In the genomic region with DNA sequence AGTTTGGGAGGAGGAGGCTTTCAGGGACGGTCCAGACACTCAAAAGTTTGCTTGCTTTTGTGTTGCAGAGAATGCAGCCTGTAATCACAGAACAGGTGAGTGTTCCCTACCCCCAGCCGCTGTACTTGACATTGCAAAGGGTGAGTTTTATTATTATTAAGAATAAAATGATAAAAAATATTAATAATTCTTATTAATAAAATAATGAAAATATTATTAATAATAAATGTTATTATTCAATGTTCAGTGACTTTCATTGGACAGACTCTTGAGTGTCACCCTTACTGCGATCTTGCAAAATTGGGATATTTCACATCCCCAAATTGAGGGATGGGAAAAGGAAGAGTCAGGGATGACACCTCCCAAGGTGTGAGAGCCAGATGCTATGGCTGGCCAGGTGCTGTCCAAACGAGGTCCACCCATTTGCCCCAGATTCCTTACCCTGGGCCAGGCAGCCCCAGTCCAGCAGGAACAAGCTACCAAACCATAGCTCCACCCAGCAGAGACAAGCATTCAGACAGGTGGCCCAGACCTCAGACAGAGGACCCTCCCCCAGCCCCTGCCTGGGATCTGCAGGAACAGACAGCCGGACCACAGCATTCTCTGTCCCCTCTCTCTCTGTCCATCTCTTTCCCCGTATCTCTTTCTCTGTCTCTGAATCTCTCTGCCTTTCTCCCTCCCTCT, we compare ENCODE assay signal across 21 cellular contexts. TPM values are rescaled to one million over a fixed set of nuclear protein-coding genes. Genes with fewer than 3 reads are reported as not detected.
DNase-seq lines count a peak whose midpoint lies in the region; ATAC-seq and TF ChIP-seq lines count a peak whose summit lies in the region.
"Had no signal": no experiment of that assay in that cellular context is flagged by ENCODE, and none has a peak within 500 bp of the region (broad histone marks: within the 10 kb centered on the region; RNA-seq: fewer than 3 reads in every experiment).

No MANE protein-coding gene starts in this region.

- no peak overlapping the region for H3K4me2 ChIP-seq in neuronal stem cell (ENCODE audit: insufficient read depth, low read length, poor library complexity, severe bottlenecking)
- H3K4me2 ChIP-seq: BLaER1 had no signal

- no peak overlapping the region for H3K9ac ChIP-seq in neuronal stem cell (ENCODE audit: low read depth, low read length, poor library complexity)
- H3K9ac ChIP-seq: BLaER1 had no signal

- no peak overlapping the region for H2AK5ac ChIP-seq in neuronal stem cell (ENCODE audit: low read depth, low read length)

- H3K9me3 ChIP-seq in neuronal stem cell (replicated peaks in 1 of 2; ENCODE audit: control insufficient read depth in 2 of 2, insufficient read depth in 1 of 2, low read depth in 1 of 2, low read length in 2 of 2) = peaks cover 3% of the 10 kb centered on the region in 2 donors

- no peak for TF ChIP-seq CTCF in CD14-positive monocyte (IDR thresholded peaks at IDR 0.05)
- TF ChIP-seq CTCF in chondrocyte (IDR thresholded peaks at IDR 0.05) = no peak

- H3K27me3 Mint-ChIP-seq in CD14-positive monocyte (ENCODE audit: low read depth in 3 of 3) (peaks cover 3 to 6% (median 5%) of the 10 kb centered on the region in 3 donors), chondrocyte (ENCODE audit: low read depth) (no peaks in the 10 kb centered on the region)

- H3K4me1 Mint-ChIP-seq in CD14-positive monocyte (peaks cover 3% of the 10 kb centered on the region), chondrocyte (ENCODE audit: low read depth) (no peaks in the 10 kb centered on the region)

- H2BK5ac ChIP-seq in neuronal stem cell (ENCODE audit: low read length) = no peak overlapping the region

- H3K4me3 Mint-ChIP-seq in CD14-positive monocyte (no peak overlapping the region), chondrocyte (ENCODE audit: unreplicated experiment) (no peak overlapping the region)
- H3K4me3 Mint-ChIP-seq: CD8-positive, alpha-beta T cell had no signal

- H3K36me3 Mint-ChIP-seq in CD14-positive monocyte (peaks cover 34 to 47% of the 10 kb centered on the region in 2 donors), chondrocyte (ENCODE audit: low read depth) (peaks cover 14% of the 10 kb centered on the region)

- peaks cover 3 to 12% (median 10%) of the 10 kb centered on the region in 7 donors for H3K9me3 Mint-ChIP-seq in CD14-positive monocyte
- H3K9me3 Mint-ChIP-seq in chondrocyte (ENCODE audit: low read depth) = no peaks in the 10 kb centered on the region
- H3K9me3 Mint-ChIP-seq: CD8-positive, alpha-beta T cell had no signal

- WGBS in neuronal stem cell (ENCODE audit: extremely low coverage in 2 of 2, insufficient read length in 2 of 2, insufficient replicate concordance in 1 of 2), 2 donors = no CpG with 5 or more reads among the region's 6 CpGs

- H3K18ac ChIP-seq in neuronal stem cell (ENCODE audit: low read length) = no peak overlapping the region

- no peak overlapping the region for H4K91ac ChIP-seq in neuronal stem cell (ENCODE audit: low read depth, low read length, poor library complexity)

- no peak overlapping the region for H2BK12ac ChIP-seq in neuronal stem cell (ENCODE audit: low read length)

- H4K8ac ChIP-seq in neuronal stem cell (ENCODE audit: low read depth, low read length) = no peak overlapping the region

- H3K27me3 ChIP-seq in H7 (ENCODE audit: control insufficient read depth, insufficient read depth, low read length) (no peaks in the 10 kb centered on the region), neuronal stem cell (ENCODE audit: control insufficient read depth in 3 of 3, insufficient read depth in 3 of 3, low read depth in 1 of 3, low read length in 3 of 3) (no peaks in the 10 kb centered on the region)
- H3K27me3 ChIP-seq: BLaER1 had no signal

- no peak overlapping the region for H2BK15ac ChIP-seq in neuronal stem cell (ENCODE audit: low read length)

- peak overlapping the region in 4 of 7 donors; percentile 18 to 79 (median 58) for H3K27ac Mint-ChIP-seq in CD14-positive monocyte
- no peak overlapping the region for H3K27ac Mint-ChIP-seq in chondrocyte (ENCODE audit: unreplicated experiment)

- peak overlapping the region; percentile 73 for H3K23ac ChIP-seq in neuronal stem cell (ENCODE audit: low read depth, low read length, poor library complexity)

- ATAC-seq in GM18517 (IDR thresholded peaks at IDR 0.05; ENCODE audit: unreplicated experiment) = no peak
- ATAC-seq: CD8-positive, alpha-beta T cell; K562 had no signal

- H2AFZ ChIP-seq in neuronal stem cell (ENCODE audit: low read length) = no peak overlapping the region

- H3K4me3 ChIP-seq in H7 (ENCODE audit: insufficient read depth, low read depth, low read length) (no peak overlapping the region), neuronal stem cell (ENCODE audit: low read length in 2 of 2) (no peak overlapping the region)
- H3K4me3 ChIP-seq: BLaER1, K562 had no signal

- H3K79me1 ChIP-seq in neuronal stem cell (ENCODE audit: low read depth, low read length) = no peaks in the 10 kb centered on the region

- H3K4me1 ChIP-seq in neuronal stem cell (ENCODE audit: control insufficient read depth in 2 of 2, insufficient read depth in 1 of 2, low read depth in 1 of 2, low read length in 2 of 2) = peaks cover 5 to 7% of the 10 kb centered on the region in 2 donors

- no peak overlapping the region for H3K4ac ChIP-seq in neuronal stem cell (ENCODE audit: low read length)

- no peak overlapping the region for H2BK120ac ChIP-seq in neuronal stem cell (ENCODE audit: low read depth, low read length)

- intact Hi-C loops in CD14-positive monocyte (cut with micrococcal nuclease) = loop anchor here in 1 of 2 donors (5.0 kb wide), 1 partner anchor 67 kb away; no protein-coding TSS in a partner anchor

- no peak overlapping the region for H3K27ac ChIP-seq in neuronal stem cell (replicated peaks; ENCODE audit: low read length)
- H3K27ac ChIP-seq: BLaER1 had no signal

- H3K14ac ChIP-seq in neuronal stem cell (ENCODE audit: low read length) = no peak overlapping the region

- no peak for DNase-seq in CD14-positive monocyte (ENCODE audit: low spot score)
- DNase-seq in H7 = peak; percentile 34
- DNase-seq in chondrocyte (ENCODE audit: low spot score) = peak; percentile 41
- no peak for DNase-seq in neuronal stem cell (ENCODE audit: low spot score)
- no peak for DNase-seq in occipital lobe (lab: John Stamatoyannopoulos, UW)
- DNase-seq in DMS153 treated with DMSO at 0.1 percent for 48 hours (lab: John Stamatoyannopoulos, UW; ENCODE audit: unreplicated experiment) = no peak
- DNase-seq in central memory CD4-positive, alpha-beta T cell = no peak
- DNase-seq: CD8-positive, alpha-beta T cell; DMS79; NCI-H1105 treated with DMSO at 0.1 percent for 48 hours; NCI-H1694; NCI-H2081 treated with DMSO at 0.1 percent for 48 hours; NCI-H510A treated with DMSO at 0.1 percent for 48 hours; NCI-H82; OCI-M1; SHP77 treated with DMSO at 0.1 percent for 48 hours had no signal

- H3K36me3 ChIP-seq in H7 (replicated peaks; ENCODE audit: control insufficient read depth, insufficient read depth, low read length) (peaks cover 2% of the 10 kb centered on the region), neuronal stem cell (replicated peaks in 1 of 2; ENCODE audit: control insufficient read depth in 2 of 2, insufficient read depth in 2 of 2, low read length in 2 of 2) (peaks cover 6 to 8% of the 10 kb centered on the region in 2 donors)

RNA-seq across cellular contexts. Expression of gene IL3RA, which starts 22.4 kb away (rescaled TPM):
- polyA plus RNA-seq in CD14-positive monocyte = 10 to 100 TPM in 1 of 2 donors, 1 to 10 TPM in 1; 4.4 to 12.0 TPM
- 0.07 TPM in 1 of 2 replicates, not detected in the other for total RNA-seq in H7 (2014; rRNA removed; shearing (Covaris generic))
- total RNA-seq in chondrocyte (0.23 to 0.47 TPM in 2 of 3 replicates, not detected in the other), occipital lobe (0.94 TPM)
- polyA plus RNA-seq in neuronal stem cell (2013, experiment 1 of 2) = 0.03 TPM
- 0.06 TPM for polyA plus RNA-seq in neuronal stem cell (2013, experiment 2 of 2)
- total RNA-seq: G401, H1, K562 had no signal
- polyA plus RNA-seq: K562 had no signal

RNA-seq across cellular contexts. Expression of gene SLC25A6, which starts 33.0 kb away (rescaled TPM):
- 100 to 1,000 TPM; 442 to 449 TPM for polyA plus RNA-seq in CD14-positive monocyte
- 496 and 508 TPM in 2 replicates for total RNA-seq in H7 (2014; rRNA removed; shearing (Covaris generic))
- total RNA-seq in chondrocyte (270 to 332 TPM (median 327 TPM) in 3 replicates), occipital lobe (126 TPM)
- polyA plus RNA-seq in neuronal stem cell (2013, experiment 1 of 2) = 415 TPM
- 410 TPM for polyA plus RNA-seq in neuronal stem cell (2013, experiment 2 of 2)

Comparison
In these comparisons a context has a peak if more than half of its experiments do, and no peak if none do; other contexts are left out.
1. DNase-seq: peak in H7 (single experiment) and chondrocyte (single experiment); none in CD14-positive monocyte (single experiment), neuronal stem cell (single experiment), occipital lobe (single experiment), DMS153 treated with DMSO at 0.1 percent for 48 hours (single experiment) and central memory CD4-positive, alpha-beta T cell (single experiment).